Comparison of ENCODE assay signal across 16 cellular contexts in the genomic region with DNA sequence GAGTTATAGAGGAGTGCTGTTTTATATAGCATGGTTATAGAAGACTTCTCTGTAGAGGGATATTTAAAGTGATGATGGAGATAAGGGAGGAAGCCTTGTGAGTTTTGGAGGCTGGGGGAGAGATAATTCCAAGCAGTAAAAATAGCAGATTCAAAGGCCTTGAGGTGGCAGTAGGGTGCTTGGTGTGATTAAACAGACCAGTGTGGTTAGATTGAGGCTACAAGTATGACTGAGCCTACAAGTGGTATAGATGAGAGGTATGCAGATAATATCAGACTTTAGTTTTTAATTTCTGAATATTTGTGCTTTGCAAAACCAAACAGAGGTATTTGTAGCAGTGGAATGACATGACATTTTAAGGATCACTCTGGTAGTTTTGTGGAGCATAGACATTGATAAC. TPM values are rescaled to one million over a fixed set of nuclear protein-coding genes. Genes with fewer than 3 reads are reported as not detected.
DNase-seq lines count a peak whose midpoint lies in the region; ATAC-seq, FAIRE-seq and TF ChIP-seq lines count a peak whose summit lies in the region.
"Had no signal": no experiment of that assay in that cellular context is flagged by ENCODE, and none has a peak within 500 bp of the region (broad histone marks: within the 10 kb centered on the region; RNA-seq: fewer than 3 reads in every experiment).

No MANE protein-coding gene starts in this region.

- H3K4me3 ChIP-seq in astrocyte of the cerebellum (ENCODE audit: low read depth, low read length) (no peak overlapping the region), spleen (no peak overlapping the region)
- H3K4me3 ChIP-seq: Peyer's patch had no signal

- intact Hi-C loops in spleen (cut with DNase I; ENCODE audit: low total_unique reads) = no loop called here

- no peaks in the 10 kb centered on the region for H3K27me3 ChIP-seq in spleen (replicated peaks in 1 of 7)
- H3K27me3 ChIP-seq: Peyer's patch had no signal

- no peak for FAIRE-seq in D721Med (lab: Jason Lieb, UNC)
- no peak for FAIRE-seq in GM12892 (lab: Jason Lieb, UNC)

- H3K9me3 ChIP-seq in spleen = no peaks in the 10 kb centered on the region
- H3K9me3 ChIP-seq: Peyer's patch had no signal

- TF ChIP-seq CTCF in D721Med (IDR thresholded peaks at IDR 0.05; ENCODE audit: insufficient read depth, missing control alignments) = peak; percentile 1
- TF ChIP-seq CTCF in astrocyte of the cerebellum (IDR thresholded peaks at IDR 0.05; ENCODE audit: low read depth, low read length, missing control alignments) = peak; percentile 17
- TF ChIP-seq CTCF in spleen (IDR thresholded peaks at IDR 0.05 in 8 of 11, conservative IDR thresholded peaks at IDR 0.05 in 3 of 11) = no peak

- TF ChIP-seq POLR2A in spleen (IDR thresholded peaks at IDR 0.05) = no peak
- TF ChIP-seq POLR2A in GM12892 (IDR thresholded peaks at IDR 0.05; ENCODE audit: low read depth, low read length) = no peak

- no peak for DNase-seq in D721Med (ENCODE audit: insufficient read length, low spot score)
- no peak for DNase-seq in astrocyte of the cerebellum (ENCODE audit: low read depth)
- DNase-seq in spleen = no peak
- DNase-seq in islet precursor cell = no peak
- DNase-seq in GM12892 (ENCODE audit: insufficient read length) = no peak
- DNase-seq: activated CD4-positive, alpha-beta T cell treated with anti-CD3 and anti-CD28 coated beads for 48 hours; activated effector memory CD4-positive, alpha-beta T cell treated with anti-CD3 and anti-CD28 coated beads, Interleukin-2, amount 50 U/mL, for 16 hours; Calu3; GOT3; left colon; NCI-H1417; Peyer's patch; stimulated activated CD4-positive, alpha-beta T cell treated with anti-CD3 and anti-CD28 coated beads, Interleukin-2, amount 100 ng/mL, for 24 hours had no signal

- in situ Hi-C loops in astrocyte of the cerebellum (cut with HindIII; ENCODE audit: low sequenced_read_pairs) = no loop called here

- H3K36me3 ChIP-seq in spleen = peaks cover 0 to 36% (median 0%) of the 10 kb centered on the region in 6 donors
- H3K36me3 ChIP-seq: Peyer's patch had no signal

- no peaks in the 10 kb centered on the region for H3K4me1 ChIP-seq in spleen
- H3K4me1 ChIP-seq: Peyer's patch had no signal

- no peak overlapping the region for H3K27ac ChIP-seq in spleen
- H3K27ac ChIP-seq: Peyer's patch had no signal

- ATAC-seq in GM18909 (IDR thresholded peaks at IDR 0.05; ENCODE audit: poor library complexity, unreplicated experiment) (peak; percentile 63), HG03457 (IDR thresholded peaks at IDR 0.05; ENCODE audit: unreplicated experiment) (peak; percentile 76), HG02623 (IDR thresholded peaks at IDR 0.05; ENCODE audit: unreplicated experiment) (no peak)
- ATAC-seq: left colon had no signal

RNA-seq across cellular contexts. Expression of a gene that starts 20.3 kb away (rescaled TPM):
- total RNA-seq in spleen = 10 to 100 TPM in 5 of 7 donors, 1 to 10 TPM in 2; 6.8 to 23.8 (median 11.6) TPM
- 1 to 10 TPM; 3.1 to 5.6 (median 3.8) TPM for polyA plus RNA-seq in spleen
- polyA plus RNA-seq in GM12892 (2012; ENCODE audit: missing spikeins) = 7.3 TPM

RNA-seq across cellular contexts. Expression of a gene that starts 21.8 kb away (rescaled TPM):
- 10 to 100 TPM; 27.9 to 48.4 (median 36.0) TPM for total RNA-seq in spleen
- 10 to 100 TPM; 84.3 to 97.4 (median 91.4) TPM for polyA plus RNA-seq in spleen
- 102 TPM for polyA plus RNA-seq in GM12892 (2012; ENCODE audit: missing spikeins)

Comparison
In these comparisons a context has a peak if more than half of its experiments do, and no peak if none do; other contexts are left out.
1. CTCF ChIP-seq: peak in D721Med (single experiment) and astrocyte of the cerebellum (single experiment); none in spleen (0 of 11).